18 cellular contexts compared by ENCODE assay signal in the genomic region with DNA sequence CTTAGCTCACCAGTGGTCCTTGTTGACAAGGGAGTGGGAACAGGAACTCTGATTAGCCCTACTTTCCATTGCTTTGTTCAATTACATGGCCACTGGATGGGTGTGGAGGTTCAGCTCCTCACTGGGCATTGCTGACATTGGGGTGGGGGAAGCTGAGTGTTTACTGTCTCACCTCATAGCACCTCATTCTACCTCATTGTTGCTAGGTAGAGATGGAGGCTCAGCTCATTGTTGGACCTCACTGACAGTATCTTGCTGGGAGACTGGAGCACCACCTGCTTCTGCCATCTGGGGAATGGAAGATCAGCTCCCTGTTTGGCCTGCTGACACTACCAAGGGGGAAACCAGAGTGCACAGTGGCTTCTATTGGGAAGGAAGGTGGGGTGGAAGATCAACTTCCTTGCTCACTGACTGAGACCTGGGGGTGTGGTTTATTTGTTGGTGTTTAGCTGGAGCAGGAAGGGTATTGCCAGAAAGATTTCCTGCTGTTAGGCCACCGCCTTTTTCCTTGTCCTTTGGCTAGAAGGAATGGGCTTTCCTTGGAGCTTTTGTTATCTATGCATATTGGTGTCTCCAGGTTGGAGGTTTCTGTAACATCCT. TPM values are rescaled to one million over a fixed set of nuclear protein-coding genes. Genes with fewer than 3 reads are reported as not detected.
DNase-seq lines count a peak whose midpoint lies in the region; ATAC-seq and TF ChIP-seq lines count a peak whose summit lies in the region.
"Had no signal": no experiment of that assay in that cellular context is flagged by ENCODE, and none has a peak within 500 bp of the region (broad histone marks: within the 10 kb centered on the region; RNA-seq: fewer than 3 reads in every experiment).

No MANE protein-coding gene starts in this region.

- no peak overlapping the region for H3K4me3 ChIP-seq in BLaER1 treated with 17β-estradiol and CSF1 and Interleukin-3, amounts not matched to agents 10 nM and 100 nM
- no peak overlapping the region for H3K4me3 ChIP-seq in GM23338
- H3K4me3 ChIP-seq: MG63 had no signal

- peaks cover 8% of the 10 kb centered on the region for H3K4me1 Mint-ChIP-seq in GM23338

- no peaks in the 10 kb centered on the region for H4K20me1 ChIP-seq in BLaER1 treated with 17β-estradiol and CSF1 and Interleukin-3, amounts not matched to agents 10 nM and 100 nM
- no peaks in the 10 kb centered on the region for H4K20me1 ChIP-seq in GM23338 (replicated peaks; ENCODE audit: insufficient read depth)

- H3K36me3 Mint-ChIP-seq in GM23338 (ENCODE audit: low read depth) = no peaks in the 10 kb centered on the region

- no peaks in the 10 kb centered on the region for H3K27me3 Mint-ChIP-seq in GM23338 (ENCODE audit: insufficient read depth, low read depth, poor library complexity)

- TF ChIP-seq CTCF in GM23338 (conservative IDR thresholded peaks at IDR 0.05; ENCODE audit: low read depth in 2 of 2) = no peak

- DNase-seq in GM23338 (ENCODE audit: low spot score) = peak; percentile 30
- peak; percentile 16 for DNase-seq in dermis blood vessel endothelial cell
- DNase-seq in iPS-NIHi7 (ENCODE audit: extremely low spot score) = peak; percentile 44
- DNase-seq in activated CD8-positive, alpha-beta memory T cell treated with anti-CD3 and anti-CD28 coated beads, Interleukin-2, amount 50 U/mL, for 4 hours = no peak
- no peak for DNase-seq in activated CD4-positive, alpha-beta T cell treated with anti-CD3 and anti-CD28 coated beads, Interleukin-2, amount 50 U/mL, for 4 hours
- no peak for DNase-seq in pons (ENCODE audit: low spot score)
- DNase-seq: DMS79, GDM1, HFFc6, MG63, NCI-H1092 treated with DMSO at 0.1 percent for 48 hours, NCI-H187, NCI-H446, SK-N-SH had no signal

- peak overlapping the region in 9 of 11 experiments; percentile 0 to 42 (median 32); a peak in 14 of 22 replicates for H3K4me2 ChIP-seq in BLaER1 treated with 17β-estradiol and CSF1 and Interleukin-3, amounts not matched to agents 10 nM and 100 nM
- H3K4me2 ChIP-seq in GM23338 = no peak overlapping the region
- H3K4me2 ChIP-seq: KMS-11, SK-N-SH had no signal

- peak overlapping the region; percentile 27; the same call in 1 of the 2 replicates for H3K27ac Mint-ChIP-seq in GM23338
- H3K27ac Mint-ChIP-seq: HFFc6 had no signal

- peak; percentile 55 for ATAC-seq in GM23338

- H3K36me3 ChIP-seq in BLaER1 treated with 17β-estradiol and CSF1 and Interleukin-3, amounts not matched to agents 10 nM and 100 nM = no peaks in the 10 kb centered on the region
- no peaks in the 10 kb centered on the region for H3K36me3 ChIP-seq in GM23338 (ENCODE audit: insufficient read depth)
- H3K36me3 ChIP-seq: MG63 had no signal

- no peaks in the 10 kb centered on the region for H3K27me3 ChIP-seq in BLaER1 treated with 17β-estradiol and CSF1 and Interleukin-3, amounts not matched to agents 10 nM and 100 nM
- H3K27me3 ChIP-seq in GM23338 (ENCODE audit: insufficient read depth) = no peaks in the 10 kb centered on the region
- H3K27me3 ChIP-seq: MG63 had no signal

- peak overlapping the region; percentile 91 for H2AFZ ChIP-seq in GM23338

- peaks cover 0 to 7% (median 6%) of the 10 kb centered on the region in 10 experiments; a peak in 13 of 20 replicates for H3K4me1 ChIP-seq in BLaER1 treated with 17β-estradiol and CSF1 and Interleukin-3, amounts not matched to agents 10 nM and 100 nM
- H3K4me1 ChIP-seq in GM23338 (ENCODE audit: insufficient read depth) = 0 out of 2 replicates have a peak, but pooled peaks cover 5% of the 10 kb centered on the region

- no peaks in the 10 kb centered on the region for H3K9me3 Mint-ChIP-seq in GM23338

- H3K9ac ChIP-seq in BLaER1 treated with 17β-estradiol and CSF1 and Interleukin-3, amounts not matched to agents 10 nM and 100 nM = no peak overlapping the region
- H3K9ac ChIP-seq: KMS-11, SK-N-SH had no signal

- peaks cover 0 to 6% (median 0%) of the 10 kb centered on the region in 11 experiments; a peak in 3 of 22 replicates for H3K9me3 ChIP-seq in BLaER1 treated with 17β-estradiol and CSF1 and Interleukin-3, amounts not matched to agents 10 nM and 100 nM (replicated peaks in 1 of 11)
- H3K9me3 ChIP-seq: MG63, SK-N-SH had no signal

- H3K4me3 Mint-ChIP-seq in GM23338 = no peak overlapping the region
- H3K4me3 Mint-ChIP-seq: HFFc6 had no signal

- no peaks in the 10 kb centered on the region for H3F3A ChIP-seq in GM23338 (replicated peaks; ENCODE audit: low read depth)

- H3K79me2 ChIP-seq in GM23338 (replicated peaks; ENCODE audit: insufficient read depth) = no peaks in the 10 kb centered on the region

- no peak overlapping the region for H3K27ac ChIP-seq in BLaER1 treated with 17β-estradiol and CSF1 and Interleukin-3, amounts not matched to agents 10 nM and 100 nM
- no peak overlapping the region for H3K27ac ChIP-seq in GM23338 (ENCODE audit: low read depth)
- H3K27ac ChIP-seq: KMS-11 had no signal

- peaks cover 10% of the 10 kb centered on the region for H3K9me2 ChIP-seq in GM23338 (ENCODE audit: insufficient read depth)
- H3K9me2 ChIP-seq: SK-N-SH had no signal

TF ChIP-seq in GM23338, 12 proteins besides CTCF, POLR2A, EP300 and RAD21 (continues in another document):
- TF ChIP-seq, protein P1, sequence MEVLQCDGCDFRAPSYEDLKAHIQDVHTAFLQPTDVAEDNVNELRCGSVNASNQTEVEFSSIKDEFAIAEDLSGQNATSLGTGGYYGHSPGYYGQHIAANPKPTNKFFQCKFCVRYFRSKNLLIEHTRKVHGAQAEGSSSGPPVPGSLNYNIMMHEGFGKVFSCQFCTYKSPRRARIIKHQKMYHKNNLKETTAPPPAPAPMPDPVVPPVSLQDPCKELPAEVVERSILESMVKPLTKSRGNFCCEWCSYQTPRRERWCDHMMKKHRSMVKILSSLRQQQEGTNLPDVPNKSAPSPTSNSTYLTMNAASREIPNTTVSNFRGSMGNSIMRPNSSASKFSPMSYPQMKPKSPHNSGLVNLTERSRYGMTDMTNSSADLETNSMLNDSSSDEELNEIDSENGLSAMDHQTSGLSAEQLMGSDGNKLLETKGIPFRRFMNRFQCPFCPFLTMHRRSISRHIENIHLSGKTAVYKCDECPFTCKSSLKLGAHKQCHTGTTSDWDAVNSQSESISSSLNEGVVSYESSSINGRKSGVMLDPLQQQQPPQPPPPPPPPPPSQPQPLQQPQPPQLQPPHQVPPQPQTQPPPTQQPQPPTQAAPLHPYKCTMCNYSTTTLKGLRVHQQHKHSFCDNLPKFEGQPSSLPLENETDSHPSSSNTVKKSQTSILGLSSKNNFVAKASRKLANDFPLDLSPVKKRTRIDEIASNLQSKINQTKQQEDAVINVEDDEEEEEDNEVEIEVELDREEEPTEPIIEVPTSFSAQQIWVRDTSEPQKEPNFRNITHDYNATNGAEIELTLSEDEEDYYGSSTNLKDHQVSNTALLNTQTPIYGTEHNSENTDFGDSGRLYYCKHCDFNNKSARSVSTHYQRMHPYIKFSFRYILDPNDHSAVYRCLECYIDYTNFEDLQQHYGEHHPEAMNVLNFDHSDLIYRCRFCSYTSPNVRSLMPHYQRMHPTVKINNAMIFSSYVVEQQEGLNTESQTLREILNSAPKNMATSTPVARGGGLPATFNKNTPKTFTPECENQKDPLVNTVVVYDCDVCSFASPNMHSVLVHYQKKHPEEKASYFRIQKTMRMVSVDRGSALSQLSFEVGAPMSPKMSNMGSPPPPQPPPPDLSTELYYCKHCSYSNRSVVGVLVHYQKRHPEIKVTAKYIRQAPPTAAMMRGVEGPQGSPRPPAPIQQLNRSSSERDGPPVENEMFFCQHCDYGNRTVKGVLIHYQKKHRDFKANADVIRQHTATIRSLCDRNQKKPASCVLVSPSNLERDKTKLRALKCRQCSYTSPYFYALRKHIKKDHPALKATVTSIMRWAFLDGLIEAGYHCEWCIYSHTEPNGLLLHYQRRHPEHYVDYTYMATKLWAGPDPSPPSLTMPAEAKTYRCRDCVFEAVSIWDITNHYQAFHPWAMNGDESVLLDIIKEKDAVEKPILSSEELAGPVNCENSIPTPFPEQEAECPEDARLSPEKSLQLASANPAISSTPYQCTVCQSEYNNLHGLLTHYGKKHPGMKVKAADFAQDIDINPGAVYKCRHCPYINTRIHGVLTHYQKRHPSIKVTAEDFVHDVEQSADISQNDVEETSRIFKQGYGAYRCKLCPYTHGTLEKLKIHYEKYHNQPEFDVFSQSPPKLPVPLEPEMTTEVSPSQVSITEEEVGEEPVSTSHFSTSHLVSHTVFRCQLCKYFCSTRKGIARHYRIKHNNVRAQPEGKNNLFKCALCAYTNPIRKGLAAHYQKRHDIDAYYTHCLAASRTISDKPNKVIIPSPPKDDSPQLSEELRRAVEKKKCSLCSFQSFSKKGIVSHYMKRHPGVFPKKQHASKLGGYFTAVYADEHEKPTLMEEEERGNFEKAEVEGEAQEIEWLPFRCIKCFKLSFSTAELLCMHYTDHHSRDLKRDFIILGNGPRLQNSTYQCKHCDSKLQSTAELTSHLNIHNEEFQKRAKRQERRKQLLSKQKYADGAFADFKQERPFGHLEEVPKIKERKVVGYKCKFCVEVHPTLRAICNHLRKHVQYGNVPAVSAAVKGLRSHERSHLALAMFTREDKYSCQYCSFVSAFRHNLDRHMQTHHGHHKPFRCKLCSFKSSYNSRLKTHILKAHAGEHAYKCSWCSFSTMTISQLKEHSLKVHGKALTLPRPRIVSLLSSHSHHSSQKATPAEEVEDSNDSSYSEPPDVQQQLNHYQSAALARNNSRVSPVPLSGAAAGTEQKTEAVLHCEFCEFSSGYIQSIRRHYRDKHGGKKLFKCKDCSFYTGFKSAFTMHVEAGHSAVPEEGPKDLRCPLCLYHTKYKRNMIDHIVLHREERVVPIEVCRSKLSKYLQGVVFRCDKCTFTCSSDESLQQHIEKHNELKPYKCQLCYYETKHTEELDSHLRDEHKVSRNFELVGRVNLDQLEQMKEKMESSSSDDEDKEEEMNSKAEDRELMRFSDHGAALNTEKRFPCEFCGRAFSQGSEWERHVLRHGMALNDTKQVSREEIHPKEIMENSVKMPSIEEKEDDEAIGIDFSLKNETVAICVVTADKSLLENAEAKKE (CRISPR knock-in tag; IDR thresholded peaks at IDR 0.05) = no peak
- TF ChIP-seq EZH2 (IDR thresholded peaks at IDR 0.05; ENCODE audit: low read depth, unreplicated experiment) (no peak), CREB1 (CRISPR knock-in tag; IDR thresholded peaks at IDR 0.05; ENCODE audit: low read depth) (no peak), EZH2phosphoT487 (IDR thresholded peaks at IDR 0.05; ENCODE audit: unreplicated experiment) (no peak), ZNF114 (CRISPR knock-in tag; IDR thresholded peaks at IDR 0.05) (no peak), NANOG (IDR thresholded peaks at IDR 0.05; ENCODE audit: borderline replicate concordance) (no peak), JUNB (IDR thresholded peaks at IDR 0.05; ENCODE audit: unreplicated experiment) (no peak)

RNA-seq across cellular contexts. Expression of gene OR4E2, which starts 1.3 kb away (rescaled TPM):
- not detected in 2 replicates for total RNA-seq in GM23338 (2014; rRNA removed; shearing (Covaris generic))
- polyA plus RNA-seq in GM23338 (2016; fragmentation: Nextera tagmentation; extraction: Ambion mirVana) = not detected in 2 replicates
- not detected in 2 replicates for total RNA-seq in dermis blood vessel endothelial cell
- total RNA-seq: HFFc6 had no signal
- polyA plus RNA-seq: AG04450, BJ, SK-N-SH had no signal

RNA-seq across cellular contexts. Expression of gene OR10G2, which starts 17.6 kb away (rescaled TPM):
- total RNA-seq in GM23338 (2014; rRNA removed; shearing (Covaris generic)) = not detected in 2 replicates
- polyA plus RNA-seq in GM23338 (2016; fragmentation: Nextera tagmentation; extraction: Ambion mirVana) = not detected in 2 replicates
- total RNA-seq in dermis blood vessel endothelial cell = not detected in 2 replicates
- total RNA-seq: HFFc6 had no signal
- polyA plus RNA-seq: AG04450, BJ, SK-N-SH had no signal

RNA-seq across cellular contexts. Expression of gene OR4E1, which starts 21.3 kb away (rescaled TPM):
- not detected in 2 replicates for total RNA-seq in GM23338 (2014; rRNA removed; shearing (Covaris generic))
- polyA plus RNA-seq in GM23338 (2016; fragmentation: Nextera tagmentation; extraction: Ambion mirVana) = not detected in 2 replicates
- total RNA-seq in dermis blood vessel endothelial cell = not detected in 2 replicates
- total RNA-seq: HFFc6 had no signal
- polyA plus RNA-seq: AG04450, BJ, SK-N-SH had no signal

Comparison
In these comparisons a context has a peak if more than half of its experiments do, and no peak if none do; other contexts are left out.
1. DNase-seq: peak in GM23338 (single experiment), dermis blood vessel endothelial cell (single experiment) and iPS-NIHi7 (single experiment); none in activated CD8-positive, alpha-beta memory T cell treated with anti-CD3 and anti-CD28 coated beads, Interleukin-2, amount 50 U/mL, for 4 hours (single experiment), activated CD4-positive, alpha-beta T cell treated with anti-CD3 and anti-CD28 coated beads, Interleukin-2, amount 50 U/mL, for 4 hours (0 of 2) and pons (single experiment).